Comparison of ENCODE assay signal across 28 cellular contexts in genomic region chr4:105265689-105266088, GRCh38.
"Had no signal": no experiment of that assay in that cellular context is flagged by ENCODE, and none has a peak within 500 bp of the region (broad histone marks: within the 10 kb centered on the region; RNA-seq: fewer than 3 reads in every experiment).

No MANE protein-coding gene starts in this region.

- H3K4me1 Mint-ChIP-seq: WTC11 had no signal

- H3K9me3 ChIP-seq: adrenal gland, breast epithelium had no signal

- H3K27ac ChIP-seq: adrenal gland, breast epithelium, SK-N-MC had no signal

- H3K27ac Mint-ChIP-seq: activated CD8-positive, alpha-beta T cell treated with anti-CD3 and anti-CD28 coated beads, Interleukin-2, amount 10 ng/mL, durations not matched to agents 7 days and 5 days; activated naive CD4-positive, alpha-beta T cell treated with anti-CD3 and anti-CD28 coated beads for 36 hours; activated naive CD8-positive, alpha-beta T cell treated with anti-CD3 and anti-CD28 coated beads, Interleukin-2, amount 10 ng/mL, durations not matched to agents 7 days and 5 days; activated T-cell treated with anti-CD3 and anti-CD28 coated beads, Interleukin-2, amount 50 U/mL, for 24 hours; WTC11 had no signal

- H3K4me3 Mint-ChIP-seq: activated CD8-positive, alpha-beta T cell treated with anti-CD3 and anti-CD28 coated beads, Interleukin-2, amount 10 ng/mL, durations not matched to agents 7 days and 5 days; activated naive CD4-positive, alpha-beta T cell treated with anti-CD3 and anti-CD28 coated beads for 36 hours; activated naive CD8-positive, alpha-beta T cell treated with anti-CD3 and anti-CD28 coated beads, Interleukin-2, amount 10 ng/mL, durations not matched to agents 7 days and 5 days; activated T-cell treated with anti-CD3 and anti-CD28 coated beads, Interleukin-2, amount 50 U/mL, for 24 hours; WTC11 had no signal

- H3K36me3 ChIP-seq: breast epithelium had no signal

- H3K9me3 Mint-ChIP-seq: activated T-cell treated with anti-CD3 and anti-CD28 coated beads, Interleukin-2, amount 50 U/mL, for 24 hours; WTC11 had no signal

- ATAC-seq: activated CD8-positive, alpha-beta T cell treated with anti-CD3 and anti-CD28 coated beads, Interleukin-2, amount 10 ng/mL, durations not matched to agents 7 days and 5 days; Panc1; Right ventricle myocardium inferior; WTC11 had no signal

- H3K4me3 ChIP-seq: adrenal gland, breast epithelium, SK-N-MC had no signal

- H3K4me1 ChIP-seq: adrenal gland, breast epithelium had no signal

- H3K27me3 ChIP-seq: adrenal gland, breast epithelium had no signal

- H3K27me3 Mint-ChIP-seq: activated naive CD8-positive, alpha-beta T cell treated with anti-CD3 and anti-CD28 coated beads, Interleukin-2, amount 10 ng/mL, durations not matched to agents 7 days and 5 days; activated T-cell treated with anti-CD3 and anti-CD28 coated beads, Interleukin-2, amount 50 U/mL, for 24 hours had no signal

- DNase-seq: activated CD4-positive, alpha-beta T cell treated with anti-CD3 and anti-CD28 coated beads for 48 hours; activated CD4-positive, alpha-beta T cell treated with anti-CD3 and anti-CD28 coated beads, Interleukin-2, amount 50 U/mL, for 4 hours; activated CD4-positive, CD25-positive, alpha-beta regulatory T cell treated with anti-CD3 and anti-CD28 coated beads, Interleukin-2, amount 50 U/mL, for 72 hours; activated CD8-positive, alpha-beta memory T cell treated with anti-CD3 and anti-CD28 coated beads, Interleukin-2, amount 50 U/mL, for 48 hours; activated CD8-positive, alpha-beta T cell treated with anti-CD3 and anti-CD28 coated beads, Interleukin-2, amount 10 ng/mL, durations not matched to agents 7 days and 5 days; activated gamma-delta T cell; activated naive CD4-positive, alpha-beta T cell treated with anti-CD3 and anti-CD28 coated beads for 36 hours; activated naive CD8-positive, alpha-beta T cell treated with anti-CD3 and anti-CD28 coated beads, Interleukin-2, amount 10 ng/mL, durations not matched to agents 7 days and 5 days; activated T-cell treated with anti-CD3 and anti-CD28 coated beads, Interleukin-2, amount 50 U/mL, for 24 hours; adrenal gland; anterior cingulate cortex; caudate nucleus; Karpas-422; NCI-H1105 treated with DMSO at 0.1 percent for 48 hours; NCI-H1436 treated with DMSO at 0.1 percent for 48 hours; NCI-H187; NCI-H2081; NCI-H510A treated with DMSO at 0.1 percent for 48 hours; NCI-H69; NK-92 treated with Interleukin-12 subunit alpha and Interleukin-12 subunit beta, amount 100 ng/mL, for 24 hours; OCI-M1; RPMI8226; SW 1271 had no signal
